In the genomic region with DNA sequence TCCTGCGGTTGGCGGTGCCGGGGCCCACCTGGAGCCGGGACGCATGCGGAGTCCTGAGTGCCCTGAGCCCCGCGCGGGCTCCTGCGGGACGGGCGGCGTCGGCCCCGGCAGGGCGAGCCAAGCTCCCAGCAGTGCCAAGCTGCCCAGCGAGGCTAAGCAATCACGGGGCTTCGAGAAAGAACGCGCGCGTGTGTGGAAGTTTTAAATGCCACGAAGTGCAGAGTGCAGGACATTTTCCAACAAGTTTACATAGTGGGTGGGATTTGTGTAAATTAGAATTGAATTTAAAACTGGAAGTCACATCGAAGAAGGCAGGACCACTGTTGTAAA, we compare ENCODE assay signal across 9 cellular contexts. TPM values are rescaled to one million over a fixed set of nuclear protein-coding genes. Genes with fewer than 3 reads are reported as not detected.
DNase-seq lines count a peak whose midpoint lies in the region; TF ChIP-seq lines count a peak whose summit lies in the region.
"Had no signal": no experiment of that assay in that cellular context is flagged by ENCODE, and none has a peak within 500 bp of the region (broad histone marks: within the 10 kb centered on the region; RNA-seq: fewer than 3 reads in every experiment).

No MANE protein-coding gene starts in this region.

- H3K9me3 ChIP-seq in BLaER1: peaks cover 9% of the 10 kb centered on the region
- no peaks in the 10 kb centered on the region for H3K9me3 ChIP-seq in Peyer's patch
- no peaks in the 10 kb centered on the region for H3K9me3 ChIP-seq in esophagus squamous epithelium
- H3K9me3 ChIP-seq in neural progenitor cell (ENCODE audit: low read depth): no peaks in the 10 kb centered on the region
- H3K9me3 ChIP-seq in HAP-1: no peaks in the 10 kb centered on the region
- H3K9me3 ChIP-seq: adrenal gland had no signal

- TF ChIP-seq POLR2A in Peyer's patch (IDR thresholded peaks at IDR 0.05) (no peak), esophagus squamous epithelium (IDR thresholded peaks at IDR 0.05) (no peak)

- in situ Hi-C loops in HAP-1 (cut with MboI; ENCODE audit: low sequenced_read_pairs): no loop called here

- H3K27me3 ChIP-seq in BLaER1: peaks cover 26% of the 10 kb centered on the region
- no peaks in the 10 kb centered on the region for H3K27me3 ChIP-seq in Peyer's patch
- H3K27me3 ChIP-seq in esophagus squamous epithelium: peaks cover 0 to 20% (median 0%) of the 10 kb centered on the region in 4 donors
- H3K27me3 ChIP-seq in neural progenitor cell: peaks cover 45% of the 10 kb centered on the region
- no peaks in the 10 kb centered on the region for H3K27me3 ChIP-seq in HAP-1 (ENCODE audit: low read depth)
- H3K27me3 ChIP-seq: adrenal gland had no signal

- H3K9ac ChIP-seq in BLaER1 (peak overlapping the region; percentile 70; the same call in 1 of the 2 replicates), neural progenitor cell (no peak overlapping the region)

- H3K36me3 ChIP-seq in BLaER1 (no peaks in the 10 kb centered on the region), Peyer's patch (no peaks in the 10 kb centered on the region), esophagus squamous epithelium (no peaks in the 10 kb centered on the region), neural progenitor cell (no peaks in the 10 kb centered on the region), HAP-1 (replicated peaks) (no peaks in the 10 kb centered on the region)
- H3K36me3 ChIP-seq: adrenal gland had no signal

- H3K27me3 Mint-ChIP-seq in neural progenitor cell (ENCODE audit: insufficient read depth, low read depth): peaks cover 24% of the 10 kb centered on the region

- peaks cover 11% of the 10 kb centered on the region for H3F3A ChIP-seq in neural progenitor cell (ENCODE audit: low read depth)

- H3K79me2 ChIP-seq in neural progenitor cell (ENCODE audit: low read depth): no peaks in the 10 kb centered on the region

- TF ChIP-seq CTCF in Peyer's patch (IDR thresholded peaks at IDR 0.05) (no peak), esophagus squamous epithelium (IDR thresholded peaks at IDR 0.05) (no peak), neural progenitor cell (IDR thresholded peaks at IDR 0.05) (no peak)

- no peak overlapping the region for H3K27ac ChIP-seq in BLaER1
- H3K27ac ChIP-seq in Peyer's patch: peak overlapping the region in 1 of 4 donors; percentile 68
- H3K27ac ChIP-seq in esophagus squamous epithelium: peak overlapping the region; percentile 35 to 82 (median 72)
- H3K27ac ChIP-seq in neural progenitor cell: no peak overlapping the region

- H3K4me1 Mint-ChIP-seq in neural progenitor cell: peaks cover 7% of the 10 kb centered on the region

- H3K4me2 ChIP-seq in BLaER1 (peak overlapping the region; percentile 98), neural progenitor cell (peak overlapping the region; percentile 78)

- H2AFZ ChIP-seq in neural progenitor cell (replicated peaks): peak overlapping the region; percentile 94

- H3K36me3 Mint-ChIP-seq in neural progenitor cell: no peaks in the 10 kb centered on the region

- H3K9me3 Mint-ChIP-seq in neural progenitor cell: no peaks in the 10 kb centered on the region

- no peak for DNase-seq in Peyer's patch
- no peak for DNase-seq in esophagus squamous epithelium (lab: John Stamatoyannopoulos, UW)
- DNase-seq in neural progenitor cell (ENCODE audit: low spot score): no peak
- DNase-seq in HAP-1 (ENCODE audit: low spot score in 2 of 2): no peak
- DNase-seq in GDM1 (lab: John Stamatoyannopoulos, UW): no peak
- no peak for DNase-seq in activated CD8-positive, alpha-beta memory T cell treated with anti-CD3 and anti-CD28 coated beads, Interleukin-2, amount 50 U/mL, for 48 hours
- DNase-seq in AML-193 (lab: John Stamatoyannopoulos, UW): no peak

- H3K4me1 ChIP-seq in BLaER1 (peaks cover 34% of the 10 kb centered on the region), Peyer's patch (peaks cover 0 to 8% (median 2%) of the 10 kb centered on the region in 4 donors), esophagus squamous epithelium (peaks cover 0 to 18% (median 5%) of the 10 kb centered on the region in 3 donors), neural progenitor cell (peaks cover 6% of the 10 kb centered on the region), HAP-1 (peaks cover 7% of the 10 kb centered on the region)

- intact Hi-C loops in esophagus squamous epithelium (cut with DNase I): no loop called here

- WGBS in esophagus squamous epithelium, 2 donors: 25 to 50% methylated on average over 1 to 9 of the region's 25 CpGs

- H3K27ac Mint-ChIP-seq in neural progenitor cell: no peak overlapping the region

- H3K4me3 Mint-ChIP-seq in neural progenitor cell: peak overlapping the region; percentile 81

- peak overlapping the region; percentile 75 for H3K4me3 ChIP-seq in BLaER1
- peak overlapping the region; percentile 50 to 81 (median 76) for H3K4me3 ChIP-seq in Peyer's patch
- peak overlapping the region; percentile 60 to 78 (median 66) for H3K4me3 ChIP-seq in esophagus squamous epithelium
- peak overlapping the region; percentile 59 for H3K4me3 ChIP-seq in neural progenitor cell
- no peak overlapping the region for H3K4me3 ChIP-seq in HAP-1

- no peaks in the 10 kb centered on the region for H4K20me1 ChIP-seq in BLaER1
- no peaks in the 10 kb centered on the region for H4K20me1 ChIP-seq in neural progenitor cell (ENCODE audit: low read depth)

RNA-seq across cellular contexts. Expression of a gene that starts 0.6 kb away (rescaled TPM):
- total RNA-seq in Peyer's patch (10 to 100 TPM; 11.7 to 45.4 (median 33.9) TPM), esophagus squamous epithelium (10 to 100 TPM; 10.9 to 35.5 (median 20.6) TPM), neural progenitor cell (ENCODE audit: low replicate concordance) (0.02 and 0.28 TPM in 2 replicates)

Comparison
In these comparisons a context has a peak if more than half of its experiments do, and no peak if none do; other contexts are left out.
1. H3K27ac ChIP-seq: peak in esophagus squamous epithelium (4 of 4); none in BLaER1 (single experiment) and neural progenitor cell (single experiment).